In the genomic region with DNA sequence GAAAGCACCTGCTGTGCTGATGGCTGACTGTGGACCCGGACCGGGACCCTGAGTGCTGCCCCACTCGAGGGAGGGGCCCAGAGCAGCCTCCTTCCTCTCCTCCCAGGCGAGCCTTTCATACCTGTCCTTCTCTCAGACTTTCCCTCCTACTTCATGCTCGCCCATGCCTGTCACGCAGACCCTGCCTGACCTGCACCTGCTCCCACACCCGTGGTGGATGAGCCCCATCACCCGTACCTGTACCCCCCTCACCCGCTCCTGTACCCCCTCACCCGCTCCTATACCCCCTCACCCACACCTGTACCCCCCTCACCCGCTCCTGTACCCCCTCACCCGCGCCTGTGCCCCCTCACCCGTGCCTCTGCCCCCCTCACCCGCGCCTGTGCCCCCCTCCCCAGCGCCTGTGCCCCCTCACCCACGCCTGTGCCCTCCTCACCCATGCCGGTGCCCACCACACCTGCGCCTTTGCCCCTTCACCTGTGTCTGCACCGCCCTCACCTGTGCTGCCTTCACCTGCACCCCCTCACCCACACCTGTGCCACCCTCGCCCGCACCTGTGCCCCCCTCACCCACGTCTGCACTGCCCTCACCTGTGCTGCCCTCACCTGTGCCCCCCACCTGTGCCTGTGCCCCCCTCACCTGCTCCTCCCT, we compare ENCODE assay signal across 23 cellular contexts. TPM values are rescaled to one million over a fixed set of nuclear protein-coding genes. Genes with fewer than 3 reads are reported as not detected.
DNase-seq lines count a peak whose midpoint lies in the region; ATAC-seq and TF ChIP-seq lines count a peak whose summit lies in the region.
"Had no signal": no experiment of that assay in that cellular context is flagged by ENCODE, and none has a peak within 500 bp of the region (broad histone marks: within the 10 kb centered on the region; RNA-seq: fewer than 3 reads in every experiment).

No MANE protein-coding gene starts in this region.

- ATAC-seq in HG02610 (IDR thresholded peaks at IDR 0.05; ENCODE audit: unreplicated experiment): no peak
- ATAC-seq: body of pancreas, gastroesophageal sphincter, HCT116, right cardiac atrium had no signal

- peaks cover 44 to 85% (median 59%) of the 10 kb centered on the region in 10 experiments for H3K4me1 ChIP-seq in BLaER1 treated with 17β-estradiol and CSF1 and Interleukin-3, amounts not matched to agents 10 nM and 100 nM
- peaks cover 9 to 11% of the 10 kb centered on the region in 2 experiments for H3K4me1 ChIP-seq in trophoblast cell (ENCODE audit: control insufficient read depth in 1 of 2, insufficient read depth in 2 of 2, low read length in 2 of 2)

- H4K8ac ChIP-seq in trophoblast cell (ENCODE audit: low read depth, low read length): no peak overlapping the region

- no peak overlapping the region for H2BK120ac ChIP-seq in trophoblast cell (ENCODE audit: insufficient read depth, low read length, poor library complexity)

- no peak for TF ChIP-seq CTCF in GM10248 (IDR thresholded peaks at IDR 0.05; ENCODE audit: control extremely low read depth, extremely low read depth, low read depth, missing control alignments)

- H3K9ac ChIP-seq in BLaER1 treated with 17β-estradiol and CSF1 and Interleukin-3, amounts not matched to agents 10 nM and 100 nM: peak overlapping the region in 3 of 11 experiments; percentile 19 to 47 (median 34); a peak in 2 of 22 replicates
- no peak overlapping the region for H3K9ac ChIP-seq in trophoblast cell (ENCODE audit: low read length)
- H3K9ac ChIP-seq: KMS-11 had no signal

- peak; percentile 19 for DNase-seq in HuH-7.5 (ENCODE audit: low spot score)
- no peak for DNase-seq in trophoblast cell
- no peak for DNase-seq in COR-L47 (lab: John Stamatoyannopoulos, UW)
- no peak for DNase-seq in NCI-H1105 treated with DMSO at 0.1 percent for 48 hours (lab: John Stamatoyannopoulos, UW)
- no peak for DNase-seq in GM10248 (ENCODE audit: extremely low spot score)
- DNase-seq: activated CD4-positive, CD25-positive, alpha-beta regulatory T cell treated with anti-CD3 and anti-CD28 coated beads, Interleukin-2, amount 50 U/mL, for 72 hours; body of pancreas; CD4-positive, CD25-positive, alpha-beta regulatory T cell; GF-D8; NCI-H187 treated with DMSO at 0.1 percent for 48 hours; occipital lobe; OCI-M1; SHP77; stimulated activated CD8-positive, alpha-beta memory T cell treated with anti-CD3 and anti-CD28 coated beads, Interleukin-4, amount 100 ng/mL, for 48 hours had no signal

- peaks cover 2% of the 10 kb centered on the region for H3K79me1 ChIP-seq in trophoblast cell (ENCODE audit: low read length)

- H2BK12ac ChIP-seq in trophoblast cell (ENCODE audit: low read length): no peak overlapping the region

- H3K36me3 ChIP-seq in BLaER1 treated with 17β-estradiol and CSF1 and Interleukin-3, amounts not matched to agents 10 nM and 100 nM: peaks cover 43 to 70% (median 65%) of the 10 kb centered on the region in 11 experiments
- H3K36me3 ChIP-seq in trophoblast cell (ENCODE audit: control insufficient read depth in 1 of 2, insufficient read depth in 2 of 2, low read length in 2 of 2): peaks cover 38 to 54% of the 10 kb centered on the region in 2 experiments

- H3K9me3 Mint-ChIP-seq in dendritic cell treated with granulocyte-macrophage colony-stimulating factor and Interleukin-4, amounts not matched to agents 40 ng/mL and 50 ng/mL, for 4 days: no peaks in the 10 kb centered on the region
- H3K9me3 Mint-ChIP-seq: CD4-positive, CD25-positive, alpha-beta regulatory T cell had no signal

- no peak overlapping the region for H4K91ac ChIP-seq in trophoblast cell (ENCODE audit: low read depth, low read length)

- no peak overlapping the region for H3K4me3 Mint-ChIP-seq in dendritic cell treated with granulocyte-macrophage colony-stimulating factor and Interleukin-4, amounts not matched to agents 40 ng/mL and 50 ng/mL, for 4 days
- H3K4me3 Mint-ChIP-seq: activated naive CD8-positive, alpha-beta T cell; CD4-positive, CD25-positive, alpha-beta regulatory T cell had no signal

- no peak overlapping the region for H2AFZ ChIP-seq in trophoblast cell (ENCODE audit: insufficient read depth, low read length, poor library complexity)

- H3K4me3 ChIP-seq in BLaER1 treated with 17β-estradiol and CSF1 and Interleukin-3, amounts not matched to agents 10 nM and 100 nM: no peak overlapping the region
- H3K4me3 ChIP-seq in trophoblast cell (ENCODE audit: low read depth, low read length): no peak overlapping the region
- H3K4me3 ChIP-seq: body of pancreas, gastroesophageal sphincter, suprapubic skin had no signal

- no peak overlapping the region for H3K18ac ChIP-seq in trophoblast cell (ENCODE audit: low read length)

- H3K27ac Mint-ChIP-seq in dendritic cell treated with granulocyte-macrophage colony-stimulating factor and Interleukin-4, amounts not matched to agents 40 ng/mL and 50 ng/mL, for 4 days: peak overlapping the region; percentile 75
- H3K27ac Mint-ChIP-seq: CD4-positive, CD25-positive, alpha-beta regulatory T cell had no signal

- no peak overlapping the region for H3K23ac ChIP-seq in trophoblast cell (ENCODE audit: low read length)

- H4K12ac ChIP-seq in trophoblast cell (ENCODE audit: low read depth, low read length): no peak overlapping the region

- H3K79me2 ChIP-seq in trophoblast cell (ENCODE audit: control insufficient read depth, insufficient read depth, low read length, poor library complexity): peaks cover 51% of the 10 kb centered on the region

- H2BK5ac ChIP-seq in trophoblast cell (ENCODE audit: low read depth, low read length, poor library complexity): no peak overlapping the region

- peaks cover 0 to 5% (median 0%) of the 10 kb centered on the region in 11 experiments; a peak in 5 of 22 replicates for H3K9me3 ChIP-seq in BLaER1 treated with 17β-estradiol and CSF1 and Interleukin-3, amounts not matched to agents 10 nM and 100 nM (replicated peaks in 1 of 11)
- peaks cover 2% of the 10 kb centered on the region for H3K9me3 ChIP-seq in trophoblast cell (ENCODE audit: insufficient read depth, low read depth, low read length)
- H3K9me3 ChIP-seq: body of pancreas, gastroesophageal sphincter, suprapubic skin had no signal

- no peaks in the 10 kb centered on the region for H3K27me3 ChIP-seq in BLaER1 treated with 17β-estradiol and CSF1 and Interleukin-3, amounts not matched to agents 10 nM and 100 nM
- H3K27me3 ChIP-seq in trophoblast cell (ENCODE audit: insufficient read depth, low read length): no peaks in the 10 kb centered on the region
- H3K27me3 ChIP-seq: body of pancreas, gastroesophageal sphincter, suprapubic skin had no signal

- H3K27ac ChIP-seq in BLaER1 treated with 17β-estradiol and CSF1 and Interleukin-3, amounts not matched to agents 10 nM and 100 nM: peak overlapping the region in 1 of 11 experiments; percentile 37; a peak in 2 of 22 replicates
- no peak overlapping the region for H3K27ac ChIP-seq in trophoblast cell (ENCODE audit: low read depth, low read length)
- H3K27ac ChIP-seq: body of pancreas, KMS-11, suprapubic skin had no signal

- WGBS in trophoblast cell (ENCODE audit: extremely low coverage, insufficient coverage, insufficient read length): 100% methylated on average over 2 of the region's 24 CpGs

- peak overlapping the region in 9 of 11 experiments; percentile 4 to 59 (median 36); a peak in 10 of 22 replicates for H3K4me2 ChIP-seq in BLaER1 treated with 17β-estradiol and CSF1 and Interleukin-3, amounts not matched to agents 10 nM and 100 nM
- no peak overlapping the region for H3K4me2 ChIP-seq in trophoblast cell (ENCODE audit: low read length)
- H3K4me2 ChIP-seq: KMS-11 had no signal

- H2AK5ac ChIP-seq in trophoblast cell (ENCODE audit: low read length): no peak overlapping the region

- peaks cover 89% of the 10 kb centered on the region for H3K4me1 Mint-ChIP-seq in dendritic cell treated with granulocyte-macrophage colony-stimulating factor and Interleukin-4, amounts not matched to agents 40 ng/mL and 50 ng/mL, for 4 days (ENCODE audit: low read depth)

- peaks cover 86% of the 10 kb centered on the region for H3K36me3 Mint-ChIP-seq in dendritic cell treated with granulocyte-macrophage colony-stimulating factor and Interleukin-4, amounts not matched to agents 40 ng/mL and 50 ng/mL, for 4 days (ENCODE audit: low read depth)
- H3K36me3 Mint-ChIP-seq: activated naive CD8-positive, alpha-beta T cell had no signal

- intact Hi-C loops in dendritic cell treated with granulocyte-macrophage colony-stimulating factor and Interleukin-4, amounts not matched to agents 40 ng/mL and 50 ng/mL, for 4 days (cut with micrococcal nuclease): no loop called here

- CTCF ChIA-PET in GM10248 (lab: Yijun Ruan, JAX): no interaction called here

- POLR2A ChIA-PET in GM10248 (lab: Yijun Ruan, JAX): no interaction called here

- peak overlapping the region; percentile 86 for H3K4ac ChIP-seq in trophoblast cell (ENCODE audit: low read depth, low read length)

- H4K20me1 ChIP-seq in BLaER1 treated with 17β-estradiol and CSF1 and Interleukin-3, amounts not matched to agents 10 nM and 100 nM: peaks cover 82 to 99% (median 92%) of the 10 kb centered on the region in 11 experiments

- no peak overlapping the region for H3K14ac ChIP-seq in trophoblast cell (ENCODE audit: low read length)

- H3K27me3 Mint-ChIP-seq in dendritic cell treated with granulocyte-macrophage colony-stimulating factor and Interleukin-4, amounts not matched to agents 40 ng/mL and 50 ng/mL, for 4 days: no peaks in the 10 kb centered on the region
- H3K27me3 Mint-ChIP-seq: activated naive CD8-positive, alpha-beta T cell; CD4-positive, CD25-positive, alpha-beta regulatory T cell had no signal

RNA-seq across cellular contexts. Expression of a gene that starts 5.8 kb away (rescaled TPM):
- polyA plus RNA-seq in trophoblast cell (2013): 58.8 and 59.3 TPM in 2 replicates

RNA-seq across cellular contexts. Expression of a gene that starts 46.6 kb away (rescaled TPM):
- polyA plus RNA-seq in trophoblast cell (2013): 76.4 and 79.7 TPM in 2 replicates

RNA-seq across cellular contexts. Expression of a gene that starts 51.5 kb away (rescaled TPM):
- polyA plus RNA-seq in trophoblast cell (2013): 8.1 and 8.5 TPM in 2 replicates
